In the genomic region with DNA sequence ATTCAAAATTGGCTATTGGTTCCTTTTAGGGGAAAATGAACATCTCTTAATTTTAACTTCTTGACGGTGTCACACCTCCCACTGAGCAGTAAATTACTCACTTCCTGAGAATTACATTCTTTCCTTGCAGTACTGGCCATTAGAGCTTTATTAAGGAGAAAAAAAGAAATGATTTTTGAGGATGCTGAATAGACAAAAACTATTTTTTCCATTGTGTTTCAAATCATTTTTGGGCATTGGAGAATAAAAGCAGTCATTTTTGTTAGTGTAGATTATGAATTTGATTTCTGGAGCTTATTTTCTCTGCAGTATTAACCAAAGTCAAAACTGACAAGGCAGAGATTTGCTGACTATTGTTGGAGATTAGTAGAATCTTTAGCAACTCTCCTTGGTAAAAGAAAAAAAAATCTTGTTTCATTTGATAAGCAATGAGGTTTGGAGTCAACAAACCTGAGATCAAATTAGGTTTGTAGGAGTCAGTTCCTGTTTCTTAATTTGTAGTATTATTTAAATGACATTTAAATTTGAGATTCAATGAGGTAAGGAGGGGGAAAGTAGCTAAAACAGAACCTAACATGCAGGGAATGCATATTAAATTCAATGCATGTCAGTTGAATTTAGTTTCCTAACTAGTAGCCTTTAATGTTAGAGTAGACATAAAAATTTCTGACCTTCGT, we compare ENCODE assay signal across 14 cellular contexts.
A peak's percentile ranks its signal among the peaks of the same experiment; 100 is the strongest.
DNase-seq lines count a peak whose midpoint lies in the region; ATAC-seq and TF ChIP-seq lines count a peak whose summit lies in the region.
"Had no signal": no experiment of that assay in that cellular context is flagged by ENCODE, and none has a peak within 500 bp of the region (broad histone marks: within the 10 kb centered on the region; RNA-seq: fewer than 3 reads in every experiment).

No MANE protein-coding gene starts in this region.

- in situ Hi-C loops in Caki2 (cut with HindIII; ENCODE audit: low pct_unique_long_range_greater_than_20kb, low sequenced_read_pairs), result no loop called here

- ATAC-seq in memory B cell (ENCODE audit: low read depth) (peak; percentile 75), HG03045 (IDR thresholded peaks at IDR 0.05; ENCODE audit: unreplicated experiment) (no peak)
- ATAC-seq: Right ventricle myocardium inferior had no signal

- H3K4me1 ChIP-seq in HUES6 (ENCODE audit: control insufficient read depth, insufficient read depth, low read length), result peaks cover 50% of the 10 kb centered on the region
- peaks cover 6 to 44% of the 10 kb centered on the region in 2 donors for H3K4me1 ChIP-seq in ascending aorta
- H3K4me1 ChIP-seq: adrenal gland had no signal

- no peak overlapping the region for H3K27ac Mint-ChIP-seq in memory B cell

- H3K27ac ChIP-seq in HUES6 (ENCODE audit: low read depth, low read length) (peak overlapping the region; percentile 61), ascending aorta (peak overlapping the region; percentile 16 to 46), caudate nucleus (ENCODE audit: low read depth, low read length) (no peak overlapping the region)
- H3K27ac ChIP-seq: adrenal gland had no signal

- TF ChIP-seq CTCF in ascending aorta (IDR thresholded peaks at IDR 0.05), result no peak

- no peaks in the 10 kb centered on the region for H3K9me3 Mint-ChIP-seq in memory B cell

- intact Hi-C loops in ascending aorta (cut with DNase I), result loop anchor here (2.0 to 5.0 kb wide), 2 partner anchors 138 to 193 kb away; no protein-coding TSS in a partner anchor

- H3K4me3 Mint-ChIP-seq in memory B cell, result no peak overlapping the region

- H3K4me1 Mint-ChIP-seq in memory B cell, result peaks cover 21% of the 10 kb centered on the region

- DNase-seq in Caki2 (ENCODE audit: low read depth), result peak; percentile 76
- DNase-seq in ascending aorta (ENCODE audit: low spot score in 2 of 2), result no peak
- DNase-seq in memory B cell (ENCODE audit: low spot score in 2 of 2), result no peak
- no peak for DNase-seq in caudate nucleus (lab: John Stamatoyannopoulos, UW)
- no peak for DNase-seq in NK-92 treated with Interleukin-12 subunit alpha and Interleukin-12 subunit beta, amount 100 ng/mL, for 24 hours (lab: John Stamatoyannopoulos, UW)
- no peak for DNase-seq in stimulated activated CD8-positive, alpha-beta memory T cell treated with anti-CD3 and anti-CD28 coated beads, Interleukin-4, amount 100 ng/mL, for 48 hours
- DNase-seq: activated CD4-positive, alpha-beta T cell treated with anti-CD3 and anti-CD28 coated beads, Interleukin-2, amount 50 U/mL, for 4 hours; adrenal gland; COR-L47; esophagus squamous epithelium; stimulated activated naive CD4-positive, alpha-beta T cell had no signal

- H3K9me3 ChIP-seq in HUES6 (ENCODE audit: control insufficient read depth, insufficient read depth, low read depth, low read length) (no peaks in the 10 kb centered on the region), ascending aorta (no peaks in the 10 kb centered on the region)
- H3K9me3 ChIP-seq: adrenal gland, esophagus squamous epithelium had no signal

- no peak overlapping the region for H3K9ac ChIP-seq in HUES6 (ENCODE audit: low read length)

- no peaks in the 10 kb centered on the region for H3K27me3 ChIP-seq in HUES6 (ENCODE audit: control insufficient read depth, insufficient read depth, low read length)
- no peaks in the 10 kb centered on the region for H3K27me3 ChIP-seq in ascending aorta
- H3K27me3 ChIP-seq: adrenal gland, esophagus squamous epithelium had no signal

- H3K27me3 Mint-ChIP-seq in memory B cell, result no peaks in the 10 kb centered on the region

- H3K36me3 Mint-ChIP-seq in memory B cell, result peaks cover 15% of the 10 kb centered on the region

- H3K4me3 ChIP-seq in HUES6 (ENCODE audit: low read depth, low read length), result no peak overlapping the region; the same call in 1 of the 2 replicates
- no peak overlapping the region for H3K4me3 ChIP-seq in ascending aorta
- H3K4me3 ChIP-seq: adrenal gland, esophagus squamous epithelium had no signal

- H3K36me3 ChIP-seq in HUES6 (ENCODE audit: control insufficient read depth, insufficient read depth, low read length), result peaks cover 53% of the 10 kb centered on the region
- peaks cover 20 to 34% of the 10 kb centered on the region in 2 donors for H3K36me3 ChIP-seq in ascending aorta
